Comparison of ENCODE assay signal across 8 cellular contexts in genomic region chr7:93799750-93800357, GRCh38.
DNase-seq lines count a peak whose midpoint lies in the region; ATAC-seq and TF ChIP-seq lines count a peak whose summit lies in the region.

No MANE protein-coding gene starts in this region.

- no peak for ATAC-seq in HG03439 (IDR thresholded peaks at IDR 0.05; ENCODE audit: unreplicated experiment)

- H3K27me3 Mint-ChIP-seq in brain, result peaks cover 9% of the 10 kb centered on the region
- no peaks in the 10 kb centered on the region for H3K27me3 Mint-ChIP-seq in mesothelial cell of epicardium (ENCODE audit: low read depth)

- H3K4me3 Mint-ChIP-seq in brain, result no peak overlapping the region
- H3K4me3 Mint-ChIP-seq in mesothelial cell of epicardium, result no peak overlapping the region

- H3K36me3 ChIP-seq in GM06990 (ENCODE audit: control insufficient read depth, insufficient read depth, low read length) (no peaks in the 10 kb centered on the region), sigmoid colon (no peaks in the 10 kb centered on the region), stomach (no peaks in the 10 kb centered on the region)

- DNase-seq in GM06990 (ENCODE audit: extremely low read depth, insufficient read length) (no peak), mesothelial cell of epicardium (ENCODE audit: low spot score in 2 of 2, unreplicated experiment in 2 of 2) (no peak), sigmoid colon (no peak), substantia nigra (lab: John Stamatoyannopoulos, UW) (no peak), stomach (no peak)

- H3K27ac ChIP-seq in sigmoid colon, result no peak overlapping the region
- H3K27ac ChIP-seq in substantia nigra (ENCODE audit: low read depth, low read length, poor library complexity, severe bottlenecking), result no peak overlapping the region
- H3K27ac ChIP-seq in stomach, result no peak overlapping the region

- intact Hi-C loops in sigmoid colon (cut with DNase I), result no loop called here
- intact Hi-C loops in stomach (cut with DNase I; ENCODE audit: low total_unique reads), result no loop called here

- TF ChIP-seq POLR2A in sigmoid colon (IDR thresholded peaks at IDR 0.05) (no peak), stomach (IDR thresholded peaks at IDR 0.05) (no peak)

- no peak overlapping the region for H3K27ac Mint-ChIP-seq in brain
- no peak overlapping the region for H3K27ac Mint-ChIP-seq in mesothelial cell of epicardium

- TF ChIP-seq EP300 in sigmoid colon (IDR thresholded peaks at IDR 0.05) (no peak), stomach (IDR thresholded peaks at IDR 0.05) (no peak)

- H3K4me1 Mint-ChIP-seq in brain (no peaks in the 10 kb centered on the region), mesothelial cell of epicardium (no peaks in the 10 kb centered on the region)

- H3K4me3 ChIP-seq in GM06990 (replicated peaks; ENCODE audit: low read depth, low read length) (no peak overlapping the region), sigmoid colon (no peak overlapping the region), stomach (no peak overlapping the region)

- TF ChIP-seq CTCF in GM06990 (IDR thresholded peaks at IDR 0.05; ENCODE audit: insufficient read depth, low read length, poor library complexity, severe bottlenecking), result peak; percentile 51
- peak; percentile 64 for TF ChIP-seq CTCF in LNCAP (IDR thresholded peaks at IDR 0.05)
- TF ChIP-seq CTCF in brain (conservative IDR thresholded peaks at IDR 0.05), result peak; percentile 58 to 72
- peak; percentile 47 for TF ChIP-seq CTCF in mesothelial cell of epicardium (IDR thresholded peaks at IDR 0.05; ENCODE audit: unreplicated experiment)
- TF ChIP-seq CTCF in sigmoid colon (IDR thresholded peaks at IDR 0.05), result peak in 1 of 4 experiments; percentile 32
- TF ChIP-seq CTCF in stomach (IDR thresholded peaks at IDR 0.05), result peak in 3 of 7 experiments; percentile 10 to 32 (median 16)

- peaks cover 2 to 20% (median 5%) of the 10 kb centered on the region in 5 experiments for H3K9me3 Mint-ChIP-seq in brain
- peaks cover 25% of the 10 kb centered on the region for H3K9me3 Mint-ChIP-seq in mesothelial cell of epicardium

- H3K27me3 ChIP-seq in GM06990 (replicated peaks; ENCODE audit: control insufficient read depth, insufficient read depth, low read length) (no peaks in the 10 kb centered on the region), sigmoid colon (no peaks in the 10 kb centered on the region), stomach (no peaks in the 10 kb centered on the region)

- no peaks in the 10 kb centered on the region for H3K4me1 ChIP-seq in sigmoid colon
- no peaks in the 10 kb centered on the region for H3K4me1 ChIP-seq in stomach

- no peaks in the 10 kb centered on the region for H3K9me3 ChIP-seq in sigmoid colon
- H3K9me3 ChIP-seq in stomach, result peaks cover 0 to 5% (median 0%) of the 10 kb centered on the region in 4 donors

- no peaks in the 10 kb centered on the region for H3K36me3 Mint-ChIP-seq in brain
- no peaks in the 10 kb centered on the region for H3K36me3 Mint-ChIP-seq in mesothelial cell of epicardium

- 67 to 72% methylated on average over 5 of the region's 5 CpGs for WGBS in sigmoid colon, 2 donors
- WGBS in stomach, 5 donors, result 42 to 71% (median 64%) methylated on average over 5 of the region's 5 CpGs
